Comparison of ENCODE assay signal across 1 cellular context in the genomic region with DNA sequence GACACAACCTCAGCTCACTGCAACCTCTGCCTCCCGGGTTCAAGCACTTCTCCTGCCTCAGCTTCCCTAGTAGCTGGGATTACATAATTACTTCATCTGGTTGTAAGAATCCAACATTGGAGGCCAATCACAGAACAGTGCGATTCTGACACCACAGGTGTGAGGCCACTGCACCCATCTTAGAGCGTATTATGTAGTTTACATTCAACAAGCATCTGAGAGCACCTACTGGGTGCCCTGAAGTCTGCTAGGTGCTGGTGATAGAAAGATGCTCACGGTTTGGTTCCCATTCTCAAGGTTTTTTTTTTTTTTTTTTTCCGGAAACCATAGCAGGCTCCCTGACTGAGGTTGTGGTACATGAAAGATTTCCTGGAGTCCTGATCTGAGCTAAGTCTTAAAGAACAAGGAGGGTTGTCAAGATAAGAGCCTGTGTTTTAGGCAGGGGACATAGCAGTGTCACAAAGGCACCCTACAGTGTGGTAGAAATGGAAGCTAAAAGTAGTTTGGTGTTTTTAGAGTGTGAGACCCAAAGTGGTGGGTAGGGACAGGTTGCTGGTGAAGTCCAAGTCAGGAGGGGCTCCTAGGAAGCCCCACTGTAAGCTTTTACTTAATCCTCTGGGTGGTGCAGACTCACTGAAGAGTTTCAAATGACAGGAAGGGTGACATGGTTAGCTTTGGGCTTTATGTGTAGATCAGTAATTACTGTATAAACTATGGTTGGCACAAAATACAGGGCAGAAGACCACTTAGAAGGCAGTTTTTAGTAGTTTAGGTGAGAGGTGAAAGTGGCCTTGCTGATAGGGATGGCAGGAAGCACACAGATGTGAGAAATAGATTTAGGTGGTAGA.
A peak's percentile ranks its signal among the peaks of the same experiment; 100 is the strongest.
TF ChIP-seq lines count a peak whose summit lies in the region.

No MANE protein-coding gene starts in this region.

TF ChIP-seq in K562, 482 proteins besides CTCF, POLR2A, EP300 and RAD21:
- TF ChIP-seq RBM39 (optimal IDR thresholded peaks at IDR 0.05; ENCODE audit: low read depth, low read length) (no peak), ZKSCAN1 (IDR thresholded peaks at IDR 0.05; ENCODE audit: low read depth, low read length) (peak; percentile 70; the same call in 1 of the 2 replicates), STAT5A (IDR thresholded peaks at IDR 0.05; ENCODE audit: borderline replicate concordance, low read length) (no peak), CTBP1 (IDR thresholded peaks at IDR 0.05; ENCODE audit: borderline replicate concordance) (no peak), ELK1 (CRISPR knock-in tag; IDR thresholded peaks at IDR 0.05) (no peak)
TF ChIP-seq in K562: peak in this region for 1.
